ENCODE assay signal across 23 cellular contexts in the genomic region with DNA sequence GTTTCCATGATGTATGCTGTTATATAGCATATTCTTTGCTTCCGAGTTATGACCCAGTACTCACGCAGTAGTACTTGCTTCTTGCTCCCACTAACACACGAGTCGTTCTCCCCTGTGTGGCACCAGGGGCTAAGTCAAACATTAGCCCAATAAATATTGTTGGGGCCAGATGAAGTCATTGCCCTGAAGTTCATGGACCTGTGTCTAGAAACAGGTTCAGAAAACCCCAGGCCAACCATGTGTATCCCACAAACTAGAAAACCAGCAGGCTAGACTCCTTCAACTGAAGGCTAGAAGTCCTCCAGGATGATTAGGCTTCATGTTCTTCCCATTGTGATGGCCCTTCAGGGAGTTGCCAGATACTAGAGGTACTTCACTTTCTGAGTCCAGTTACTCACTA.
A peak's percentile ranks its signal among the peaks of the same experiment; 100 is the strongest.
DNase-seq lines count a peak whose midpoint lies in the region; ATAC-seq, FAIRE-seq and TF ChIP-seq lines count a peak whose summit lies in the region.
"Had no signal": no experiment of that assay in that cellular context is flagged by ENCODE, and none has a peak within 500 bp of the region (broad histone marks: within the 10 kb centered on the region; RNA-seq: fewer than 3 reads in every experiment).

No MANE protein-coding gene starts in this region.

- TF ChIP-seq POLR2A in HepG2 (IDR thresholded peaks at IDR 0.05; ENCODE audit: insufficient read depth in 1 of 2, low read depth in 2 of 2, low read length in 2 of 2), result no peak
- TF ChIP-seq POLR2A in HCT116 (IDR thresholded peaks at IDR 0.05; ENCODE audit: borderline replicate concordance, extremely low read depth, insufficient read depth, insufficient read length), result no peak

- H3K27ac ChIP-seq in liver (ENCODE audit: low read depth in 1 of 2, low read length in 2 of 2) (no peak overlapping the region), HepG2 (ENCODE audit: extremely low read length, insufficient read depth, low read length) (no peak overlapping the region), HCT116 (ENCODE audit: low read depth, low read length) (no peak overlapping the region)
- H3K27ac ChIP-seq: A549, BLaER1 had no signal

- CTCF ChIA-PET in HepG2 (lab: Yijun Ruan, JAX; ENCODE audit: low intra/inter-chr PET ratio, low total read pairs), result no interaction called here
- CTCF ChIA-PET in HCT116 (lab: Charles Lee), result interaction anchor here (0.9 kb wide), 1 partner anchor 344 kb away, joined by 3 read pairs; no protein-coding TSS in a partner anchor
- CTCF ChIA-PET in activated naive CD4-positive, alpha-beta T cell treated with anti-CD3 and anti-CD28 coated beads for 36 hours (lab: Charles Lee), result no interaction called here

- H3K9ac ChIP-seq in liver (ENCODE audit: low read depth in 1 of 2, low read length in 2 of 2) (no peak overlapping the region), HepG2 (ENCODE audit: insufficient read depth, low read depth, low read length) (no peak overlapping the region), HCT116 (ENCODE audit: low read length) (no peak overlapping the region)
- H3K9ac ChIP-seq: BLaER1 had no signal

- H3K4me1 Mint-ChIP-seq in neural crest cell, result no peaks in the 10 kb centered on the region
- H3K4me1 Mint-ChIP-seq in activated naive CD4-positive, alpha-beta T cell treated with anti-CD3 and anti-CD28 coated beads for 36 hours (ENCODE audit: low read depth), result no peaks in the 10 kb centered on the region
- H3K4me1 Mint-ChIP-seq: B cell; CD14-positive monocyte; CD8-positive, alpha-beta memory T cell had no signal

- H4K20me1 ChIP-seq in HepG2 (ENCODE audit: insufficient read depth, low read length), result no peaks in the 10 kb centered on the region
- no peaks in the 10 kb centered on the region for H4K20me1 ChIP-seq in HCT116 (ENCODE audit: insufficient read depth)
- H4K20me1 ChIP-seq: BLaER1 had no signal

- H3K36me3 ChIP-seq in liver (ENCODE audit: control insufficient read depth in 4 of 4, insufficient read depth in 3 of 4, low read depth in 1 of 4, low read length in 3 of 4) (no peaks in the 10 kb centered on the region), HepG2 (replicated peaks in 1 of 2; ENCODE audit: control insufficient read depth in 1 of 2, insufficient read depth in 2 of 2, low read length in 2 of 2) (no peaks in the 10 kb centered on the region), HCT116 (ENCODE audit: control insufficient read depth in 1 of 2, insufficient read depth in 2 of 2, low read length in 2 of 2) (no peaks in the 10 kb centered on the region)
- H3K36me3 ChIP-seq: BLaER1 had no signal

- H3K36me3 Mint-ChIP-seq in neural crest cell (ENCODE audit: low read depth), result no peaks in the 10 kb centered on the region
- H3K36me3 Mint-ChIP-seq in activated naive CD4-positive, alpha-beta T cell treated with anti-CD3 and anti-CD28 coated beads for 36 hours (ENCODE audit: low read depth), result no peaks in the 10 kb centered on the region
- H3K36me3 Mint-ChIP-seq: CD14-positive monocyte; CD8-positive, alpha-beta memory T cell had no signal

- H2AFZ ChIP-seq in HepG2 (ENCODE audit: low read length), result no peak overlapping the region
- no peak overlapping the region for H2AFZ ChIP-seq in HCT116 (ENCODE audit: low read depth, low read length, poor library complexity, severe bottlenecking)

- BruUV-seq in HepG2 (replicated peaks; lab: Mats Ljungman, UMichigan) (no TSS peak), HCT116 (replicated peaks; lab: Mats Ljungman, UMichigan) (no TSS peak)

- H3K27me3 Mint-ChIP-seq in neural crest cell (ENCODE audit: low read depth), result peaks cover 77% of the 10 kb centered on the region
- no peaks in the 10 kb centered on the region for H3K27me3 Mint-ChIP-seq in activated naive CD4-positive, alpha-beta T cell treated with anti-CD3 and anti-CD28 coated beads for 36 hours (ENCODE audit: low read depth)
- H3K27me3 Mint-ChIP-seq: B cell had no signal

- H3K9me3 Mint-ChIP-seq in neural crest cell, result no peaks in the 10 kb centered on the region
- no peaks in the 10 kb centered on the region for H3K9me3 Mint-ChIP-seq in activated naive CD4-positive, alpha-beta T cell treated with anti-CD3 and anti-CD28 coated beads for 36 hours
- H3K9me3 Mint-ChIP-seq: CD4-positive, alpha-beta T cell; H9 had no signal

- no peak for TF ChIP-seq RAD21 in liver (IDR thresholded peaks at IDR 0.05)
- no peak for TF ChIP-seq RAD21 in HepG2 (CRISPR knock-in tag; IDR thresholded peaks at IDR 0.05)
- no peak for TF ChIP-seq RAD21 in HCT116 (IDR thresholded peaks at IDR 0.05; ENCODE audit: low read depth)

- peak overlapping the region; percentile 38 for H3K27ac Mint-ChIP-seq in neural crest cell (ENCODE audit: unreplicated experiment)
- H3K27ac Mint-ChIP-seq in activated naive CD4-positive, alpha-beta T cell treated with anti-CD3 and anti-CD28 coated beads for 36 hours, result no peak overlapping the region
- H3K27ac Mint-ChIP-seq: B cell; CD14-positive monocyte; CD4-positive, alpha-beta T cell; CD8-positive, alpha-beta memory T cell; H9 had no signal

- H3K4me3 Mint-ChIP-seq in neural crest cell, result no peak overlapping the region
- H3K4me3 Mint-ChIP-seq in activated naive CD4-positive, alpha-beta T cell treated with anti-CD3 and anti-CD28 coated beads for 36 hours, result no peak overlapping the region
- H3K4me3 Mint-ChIP-seq: B cell; CD14-positive monocyte; CD4-positive, alpha-beta T cell; CD8-positive, alpha-beta memory T cell; H9 had no signal

- in situ Hi-C loops in HepG2 (cut with HindIII; ENCODE audit: extremely low pct_ligation_motif_present, low pct_unique_long_range_greater_than_20kb), result no loop called here

- no peak for TF ChIP-seq CTCF in liver (IDR thresholded peaks at IDR 0.05; ENCODE audit: low read depth, low read length, missing input control)
- TF ChIP-seq CTCF in HepG2 (CRISPR knock-in tag; IDR thresholded peaks at IDR 0.05), result no peak
- no peak for TF ChIP-seq CTCF in HCT116 (IDR thresholded peaks at IDR 0.05 in 2 of 3, conservative IDR thresholded peaks at IDR 0.05 in 1 of 3; ENCODE audit: borderline replicate concordance in 1 of 3, insufficient read depth in 1 of 3, low read depth in 2 of 3, low read length in 2 of 3)
- no peak for TF ChIP-seq CTCF in neural crest cell (conservative IDR thresholded peaks at IDR 0.05)

- intact Hi-C loops in HepG2 (cut with micrococcal nuclease; ENCODE audit: unreplicated experiment), result no loop called here
- intact Hi-C loops in HCT116 (cut with micrococcal nuclease), result no loop called here
- intact Hi-C loops in activated naive CD4-positive, alpha-beta T cell treated with anti-CD3 and anti-CD28 coated beads for 36 hours (cut with micrococcal nuclease), result loop anchor here (10.0 kb wide), 1 partner anchor 340 kb away; no protein-coding TSS in a partner anchor

- 43% methylated on average over 4 of the region's 4 CpGs for whole genome bisulfite sequencing in liver
- WGBS in HepG2 (ENCODE audit: low lambda C conversion rate), result 0% methylated on average over 4 of the region's 4 CpGs

- DNase-seq in HepG2 (ENCODE audit: low spot score) (no peak), HCT116 (ENCODE audit: low read depth, low spot score) (no peak), kidney tubule cell (ENCODE audit: low spot score) (peak; percentile 42), neural crest cell (ENCODE audit: low read depth, low spot score) (no peak), occipital lobe (lab: John Stamatoyannopoulos, UW) (no peak), GDM1 (lab: John Stamatoyannopoulos, UW) (no peak)
- no peak for DNase-seq in activated naive CD4-positive, alpha-beta T cell treated with anti-CD3 and anti-CD28 coated beads for 36 hours
- DNase-seq: 8988T; CD4-positive, alpha-beta T cell; CD8-positive, alpha-beta memory T cell; DMS 273 treated with DMSO at 0.1 percent for 48 hours; DMS79; GF-D8; H9 had no signal

- H3K4me2 ChIP-seq in HepG2 (ENCODE audit: low read depth, low read length), result no peak overlapping the region
- H3K4me2 ChIP-seq in HCT116 (ENCODE audit: low read length), result peak overlapping the region; percentile 49; the same call in 1 of the 2 replicates
- H3K4me2 ChIP-seq: A549, BLaER1 had no signal

- H3K4me3 ChIP-seq in liver (ENCODE audit: low read depth in 1 of 3, low read length in 3 of 3), result no peak overlapping the region
- no peak overlapping the region for H3K4me3 ChIP-seq in HepG2 (replicated peaks in 1 of 3; ENCODE audit: insufficient read depth in 1 of 3, low read depth in 2 of 3, low read length in 3 of 3)
- H3K4me3 ChIP-seq in HCT116 (replicated peaks in 1 of 2; ENCODE audit: low read depth in 1 of 2, low read length in 2 of 2), result no peak overlapping the region
- H3K4me3 ChIP-seq: A549, BLaER1 had no signal

- TF ChIP-seq EP300 in HepG2 (IDR thresholded peaks at IDR 0.05; ENCODE audit: low read depth in 2 of 2, low read length in 2 of 2), result no peak
- TF ChIP-seq EP300 in HepG2 (CRISPR knock-in tag; IDR thresholded peaks at IDR 0.05; ENCODE audit: borderline replicate concordance), result no peak

- H3K4me1 ChIP-seq in liver (ENCODE audit: control insufficient read depth in 4 of 4, insufficient read depth in 4 of 4, low read length in 3 of 4) (peaks cover 0 to 9% (median 8%) of the 10 kb centered on the region in 4 donors), HepG2 (ENCODE audit: insufficient read depth, low read length) (no peaks in the 10 kb centered on the region), HCT116 (ENCODE audit: control insufficient read depth in 1 of 2, insufficient read depth in 2 of 2, low read length in 2 of 2) (peaks cover 0 to 14% of the 10 kb centered on the region in 2 experiments; a peak in 2 of 4 replicates)
- H3K4me1 ChIP-seq: A549, BLaER1 had no signal

- H3K79me2 ChIP-seq in HepG2 (ENCODE audit: insufficient read depth, low read length), result no peaks in the 10 kb centered on the region
- no peaks in the 10 kb centered on the region for H3K79me2 ChIP-seq in HCT116 (ENCODE audit: insufficient read depth, low read length)

- no peak for FAIRE-seq in HepG2 (lab: Jason Lieb, UNC)
- FAIRE-seq: A549, D721Med, GM12891, GM18507, H1 had no signal

- no peaks in the 10 kb centered on the region for H3K9me2 ChIP-seq in HCT116 (ENCODE audit: insufficient read depth)

- RAD21 ChIA-PET in HCT116 (lab: Charles Lee; ENCODE audit: low non-redundant PET in 1 of 2, low total read pairs in 2 of 2, uncharacterized antibody in 2 of 2, unreplicated experiment in 2 of 2), result no interaction called here

- ATAC-seq in HepG2 (no peak), HCT116 (no peak)

- H3K27me3 ChIP-seq in liver (ENCODE audit: control insufficient read depth in 4 of 4, insufficient read depth in 4 of 4, low read length in 3 of 4) (no peaks in the 10 kb centered on the region), HepG2 (ENCODE audit: control insufficient read depth in 1 of 2, insufficient read depth in 2 of 2, low read length in 2 of 2) (no peaks in the 10 kb centered on the region; a peak in 1 of 5 replicates), HCT116 (ENCODE audit: insufficient read depth, low read length) (peaks cover 22% of the 10 kb centered on the region)
- H3K27me3 ChIP-seq: BLaER1 had no signal

- H3K9me3 ChIP-seq in liver (ENCODE audit: control insufficient read depth in 4 of 4, low read length in 3 of 4) (no peaks in the 10 kb centered on the region), HepG2 (ENCODE audit: low read length) (no peaks in the 10 kb centered on the region), HCT116 (ENCODE audit: control insufficient read depth in 1 of 2, insufficient read depth in 1 of 2, low read depth in 1 of 2, low read length in 2 of 2) (no peaks in the 10 kb centered on the region)
- H3K9me3 ChIP-seq: A549, BLaER1 had no signal

- POLR2A ChIA-PET in HepG2 (lab: Yijun Ruan, JAX) (no interaction called here), HCT116 (lab: Charles Lee) (no interaction called here)

TF ChIP-seq in HCT116, 20 proteins besides CTCF, POLR2A, EP300 and RAD21 (continues in another document):
- TF ChIP-seq CEBPB (IDR thresholded peaks at IDR 0.05; ENCODE audit: low read depth) (no peak), EZH2 (IDR thresholded peaks at IDR 0.05) (no peak)
